Comparison of ENCODE assay signal across 14 cellular contexts in the genomic region with DNA sequence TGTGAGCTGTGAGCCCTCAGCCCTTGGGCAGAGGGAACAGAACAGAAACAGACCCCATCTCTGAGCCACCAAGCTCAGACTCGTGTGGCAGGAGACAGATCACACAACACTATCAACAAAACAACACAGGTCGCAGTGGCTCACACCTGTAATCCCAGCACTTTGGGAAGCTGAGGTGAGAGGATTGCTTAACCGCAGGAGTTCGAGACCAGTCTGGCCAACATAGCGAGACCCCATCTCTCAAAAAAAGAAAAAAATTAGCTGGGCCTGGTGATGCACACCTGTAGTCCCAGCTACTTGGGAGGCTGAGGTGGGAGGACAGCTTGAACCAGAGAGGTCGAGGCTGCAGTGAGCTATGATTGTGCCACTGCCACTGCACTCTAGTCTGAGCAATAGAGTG. TPM values are rescaled to one million over a fixed set of nuclear protein-coding genes. Genes with fewer than 3 reads are reported as not detected.
"Had no signal": no experiment of that assay in that cellular context is flagged by ENCODE, and none has a peak within 500 bp of the region (broad histone marks: within the 10 kb centered on the region; RNA-seq: fewer than 3 reads in every experiment).

No MANE protein-coding gene starts in this region.

- H3K36me3 ChIP-seq: adrenal gland had no signal

- H3K4me3 Mint-ChIP-seq: activated CD4-positive, alpha-beta memory T cell treated with anti-CD3 and anti-CD28 coated beads for 36 hours; activated T-cell treated with anti-CD3 and anti-CD28 coated beads, Interleukin-2, amount 50 U/mL, for 72 hours had no signal

- H3K27ac ChIP-seq: adrenal gland had no signal

- H3K27ac Mint-ChIP-seq: activated CD4-positive, alpha-beta memory T cell treated with anti-CD3 and anti-CD28 coated beads for 36 hours; activated T-cell treated with anti-CD3 and anti-CD28 coated beads, Interleukin-2, amount 50 U/mL, for 72 hours had no signal

- H3K4me3 ChIP-seq: adrenal gland, lung, mucosa of descending colon had no signal

- DNase-seq: activated CD4-positive, alpha-beta memory T cell treated with anti-CD3 and anti-CD28 coated beads for 36 hours; activated CD4-positive, alpha-beta T cell treated with anti-CD3 and anti-CD28 coated beads for 1 hour; activated CD8-positive, alpha-beta memory T cell treated with anti-CD3 and anti-CD28 coated beads, Interleukin-2, amount 50 U/mL, for 4 hours; activated naive CD4-positive, alpha-beta T cell treated with Interleukin-2 at 50 U/mL for 16 hours; activated T-cell treated with anti-CD3 and anti-CD28 coated beads, Interleukin-2, amount 50 U/mL, for 72 hours; cortex of kidney; effector memory CD4-positive, alpha-beta T cell; retina; stimulated activated CD4-positive, alpha-beta T cell treated with anti-CD3 and anti-CD28 coated beads, Interleukin-15, amount 100 ng/mL, for 24 hours; stimulated activated CD4-positive, alpha-beta T cell treated with anti-CD3 and anti-CD28 coated beads, Interleukin-4, amount 100 ng/mL, for 4 hours had no signal

- H3K27me3 Mint-ChIP-seq: activated CD4-positive, alpha-beta memory T cell treated with anti-CD3 and anti-CD28 coated beads for 36 hours had no signal

- H3K27me3 ChIP-seq: adrenal gland had no signal

- H3K9me3 ChIP-seq: adrenal gland, mucosa of descending colon had no signal

- H3K9me3 Mint-ChIP-seq: activated CD4-positive, alpha-beta memory T cell treated with anti-CD3 and anti-CD28 coated beads for 36 hours; activated T-cell treated with anti-CD3 and anti-CD28 coated beads, Interleukin-2, amount 50 U/mL, for 72 hours had no signal

- ATAC-seq: activated T-cell treated with anti-CD3 and anti-CD28 coated beads, Interleukin-2, amount 50 U/mL, for 72 hours had no signal

RNA-seq across cellular contexts. Expression of gene SPN, which starts 10.5 kb away (rescaled TPM):
- total RNA-seq: epithelial cell of proximal tubule had no signal
